Comparison of ENCODE assay signal across 29 cellular contexts in genomic region chr20:23174821-23175220, GRCh38.
"Had no signal": no experiment of that assay in that cellular context is flagged by ENCODE, and none has a peak within 500 bp of the region (broad histone marks: within the 10 kb centered on the region; RNA-seq: fewer than 3 reads in every experiment).

No MANE protein-coding gene starts in this region.

- H3K4me1 ChIP-seq: stomach, suprapubic skin, tibial artery, tibial nerve, transverse colon, upper lobe of right lung, uterus, vagina had no signal

- DNase-seq: stimulated activated CD4-positive, alpha-beta T cell treated with anti-CD3 and anti-CD28 coated beads, Interleukin-2, amount 100 ng/mL, for 48 hours; stimulated activated CD4-positive, alpha-beta T cell treated with anti-CD3 and anti-CD28 coated beads, Interleukin-4, amount 100 ng/mL, for 1 hour; stimulated activated CD4-positive, alpha-beta T cell treated with anti-CD3 and anti-CD28 coated beads, Interleukin-4, amount 100 ng/mL, for 24 hours; stimulated activated CD4-positive, alpha-beta T cell treated with anti-CD3 and anti-CD28 coated beads, Interleukin-4, amount 100 ng/mL, for 4 hours; stimulated activated CD8-positive, alpha-beta memory T cell treated with anti-CD3 and anti-CD28 coated beads, Interleukin-4, amount 100 ng/mL, for 48 hours; stimulated activated naive B cell treated with anti-CD40 and anti-IgM and Interleukin-4, amounts not matched to agents 10 μg/mL and 1 μg/mL and 100 μg/mL, for 72 hours; stimulated activated naive CD4-positive, alpha-beta T cell; stimulated activated naive CD4-positive, alpha-beta T cell treated with Interleukin-2 at 50 U/mL for 16 hours; stimulated activated naive CD8-positive, alpha-beta T cell treated with anti-CD3 and anti-CD28 coated beads, Interleukin-15, amount 100 ng/mL, for 72 hours; stimulated activated naive CD8-positive, alpha-beta T cell treated with anti-CD3 and anti-CD28 coated beads, Interleukin-15, Interleukin-2, amounts not matched to agents 100 U/mL and 50 U/mL, for 24 hours; stomach; substantia nigra; testis; thyroid gland; tibial artery; transverse colon; trophoblast cell; upper lobe of left lung; upper lobe of right lung; uterus had no signal

- H3K36me3 Mint-ChIP-seq: stimulated activated effector memory CD8-positive, alpha-beta T cell treated with anti-CD3 and anti-CD28 coated beads, Interleukin-12 subunit alpha, Interleukin-12 subunit beta, amount 100 ng/mL, for 72 hours; stimulated activated memory B cell treated with anti-CD40 and anti-IgM and Interleukin-4, amounts not matched to agents 10 μg/mL and 1 μg/mL and 100 μg/mL, for 72 hours; stimulated activated naive B cell treated with anti-CD40 and anti-IgM and Interleukin-4, amounts not matched to agents 10 μg/mL and 1 μg/mL and 100 μg/mL, for 72 hours; type B pancreatic cell had no signal

- H3K4me3 ChIP-seq: stomach, suprapubic skin, testis, thoracic aorta, thyroid gland, tibial artery, tibial nerve, transverse colon, upper lobe of left lung, upper lobe of right lung, uterus, vagina had no signal

- H3K27ac ChIP-seq: stomach, suprapubic skin, testis, thoracic aorta, thyroid gland, tibial artery, tibial nerve, transverse colon, upper lobe of left lung, upper lobe of right lung, uterus, vagina had no signal

- ATAC-seq: stimulated activated effector memory CD8-positive, alpha-beta T cell treated with anti-CD3 and anti-CD28 coated beads, Interleukin-12 subunit alpha, Interleukin-12 subunit beta, amount 100 ng/mL, for 72 hours; stimulated activated memory B cell treated with anti-CD40 and anti-IgM and Interleukin-4, amounts not matched to agents 10 μg/mL and 1 μg/mL and 100 μg/mL, for 72 hours; stimulated activated naive B cell treated with anti-CD40 and anti-IgM and Interleukin-4, amounts not matched to agents 10 μg/mL and 1 μg/mL and 100 μg/mL, for 72 hours; stimulated activated naive CD8-positive, alpha-beta T cell treated with anti-CD3 and anti-CD28 coated beads, Interleukin-15, amount 100 ng/mL, for 72 hours; stimulated activated naive CD8-positive, alpha-beta T cell treated with anti-CD3 and anti-CD28 coated beads, Interleukin-15, Interleukin-2, amounts not matched to agents 100 U/mL and 50 U/mL, for 24 hours; upper lobe of right lung had no signal

- H3K4me3 Mint-ChIP-seq: stimulated activated effector memory CD8-positive, alpha-beta T cell treated with anti-CD3 and anti-CD28 coated beads, Interleukin-12 subunit alpha, Interleukin-12 subunit beta, amount 100 ng/mL, for 72 hours; stimulated activated memory B cell treated with anti-CD40 and anti-IgM and Interleukin-4, amounts not matched to agents 10 μg/mL and 1 μg/mL and 100 μg/mL, for 72 hours; stimulated activated naive B cell treated with anti-CD40 and anti-IgM and Interleukin-4, amounts not matched to agents 10 μg/mL and 1 μg/mL and 100 μg/mL, for 72 hours; stimulated activated naive CD8-positive, alpha-beta T cell treated with anti-CD3 and anti-CD28 coated beads, Interleukin-15, amount 100 ng/mL, for 72 hours; stimulated activated naive CD8-positive, alpha-beta T cell treated with anti-CD3 and anti-CD28 coated beads, Interleukin-15, Interleukin-2, amounts not matched to agents 100 ng/mL and 50 ng/mL, for 24 hours; type B pancreatic cell had no signal

- H3K27me3 ChIP-seq: stomach, suprapubic skin, testis, thyroid gland, tibial artery, tibial nerve, transverse colon, upper lobe of left lung, upper lobe of right lung, uterus, vagina had no signal

- H3K9me3 Mint-ChIP-seq: stimulated activated naive CD8-positive, alpha-beta T cell treated with anti-CD3 and anti-CD28 coated beads, Interleukin-15, amount 100 ng/mL, for 72 hours; stimulated activated naive CD8-positive, alpha-beta T cell treated with anti-CD3 and anti-CD28 coated beads, Interleukin-15, Interleukin-2, amounts not matched to agents 100 ng/mL and 50 ng/mL, for 24 hours; type B pancreatic cell had no signal

- FAIRE-seq: urothelium cell line had no signal

- H3K27ac Mint-ChIP-seq: stimulated activated effector memory CD8-positive, alpha-beta T cell treated with anti-CD3 and anti-CD28 coated beads, Interleukin-12 subunit alpha, Interleukin-12 subunit beta, amount 100 ng/mL, for 72 hours; stimulated activated memory B cell treated with anti-CD40 and anti-IgM and Interleukin-4, amounts not matched to agents 10 μg/mL and 1 μg/mL and 100 μg/mL, for 72 hours; stimulated activated naive B cell treated with anti-CD40 and anti-IgM and Interleukin-4, amounts not matched to agents 10 μg/mL and 1 μg/mL and 100 μg/mL, for 72 hours; stimulated activated naive CD8-positive, alpha-beta T cell treated with anti-CD3 and anti-CD28 coated beads, Interleukin-15, amount 100 ng/mL, for 72 hours; stimulated activated naive CD8-positive, alpha-beta T cell treated with anti-CD3 and anti-CD28 coated beads, Interleukin-15, Interleukin-2, amounts not matched to agents 100 ng/mL and 50 ng/mL, for 24 hours; type B pancreatic cell had no signal

- H3K9me3 ChIP-seq: suprapubic skin, testis, thoracic aorta, thyroid gland, tibial nerve, upper lobe of left lung, upper lobe of right lung, uterus, vagina had no signal

- H3K36me3 ChIP-seq: stomach, suprapubic skin, thoracic aorta, thyroid gland, tibial artery, tibial nerve, transverse colon, upper lobe of left lung, upper lobe of right lung, uterus, vagina had no signal

- H3K4me1 Mint-ChIP-seq: stimulated activated effector memory CD8-positive, alpha-beta T cell treated with anti-CD3 and anti-CD28 coated beads, Interleukin-12 subunit alpha, Interleukin-12 subunit beta, amount 100 ng/mL, for 72 hours; stimulated activated memory B cell treated with anti-CD40 and anti-IgM and Interleukin-4, amounts not matched to agents 10 μg/mL and 1 μg/mL and 100 μg/mL, for 72 hours; stimulated activated naive B cell treated with anti-CD40 and anti-IgM and Interleukin-4, amounts not matched to agents 10 μg/mL and 1 μg/mL and 100 μg/mL, for 72 hours; stimulated activated naive CD8-positive, alpha-beta T cell treated with anti-CD3 and anti-CD28 coated beads, Interleukin-15, amount 100 ng/mL, for 72 hours had no signal
